Comparison of ENCODE assay signal across 30 cellular contexts in genomic region chr9:69264526-69264925, GRCh38.
DNase-seq lines count a peak whose midpoint lies in the region; ATAC-seq, FAIRE-seq and TF ChIP-seq lines count a peak whose summit lies in the region.
"Had no signal": no experiment of that assay in that cellular context is flagged by ENCODE, and none has a peak within 500 bp of the region (broad histone marks: within the 10 kb centered on the region; RNA-seq: fewer than 3 reads in every experiment).

No MANE protein-coding gene starts in this region.

- H2BK15ac ChIP-seq in H1 (ENCODE audit: low read length) = no peak overlapping the region; the same call in 1 of the 2 replicates

- CTCF ChIA-PET in H1 (lab: Charles Lee; ENCODE audit: partially characterized antibody) = no interaction called here

- H3K4me3 ChIP-seq in H1 (ENCODE audit: extremely low read depth in 1 of 4, insufficient read depth in 2 of 4, low read depth in 3 of 4, low read length in 4 of 4) = no peak overlapping the region
- H3K4me3 ChIP-seq in upper lobe of left lung = no peak overlapping the region
- H3K4me3 ChIP-seq: heart right ventricle, smooth muscle cell had no signal

- ATAC-seq in Right ventricle myocardium superior (ENCODE audit: poor library complexity) (peak; percentile 27), left cardiac atrium (no peak), upper lobe of left lung (ENCODE audit: low FRiP score in 2 of 2) (peak; percentile 47 to 51), GM18502 (IDR thresholded peaks at IDR 0.05; ENCODE audit: poor library complexity, unreplicated experiment) (no peak), GM18511 (IDR thresholded peaks at IDR 0.05; ENCODE audit: unreplicated experiment) (no peak)
- ATAC-seq: activated CD4-positive, CD25-positive, alpha-beta regulatory T cell treated with anti-CD3 and anti-CD28 coated beads, Interleukin-2, amount 50 U/mL, for 24 hours; activated CD8-positive, alpha-beta T cell treated with anti-CD3 and anti-CD28 coated beads for 36 hours; activated naive CD8-positive, alpha-beta T cell treated with anti-CD3 and anti-CD28 coated beads, Interleukin-2, amount 50 U/mL, for 24 hours; HCT116; left colon had no signal

- H2BK120ac ChIP-seq in H1 (replicated peaks; ENCODE audit: low read depth, low read length) = no peak overlapping the region

- no peak overlapping the region for H2BK5ac ChIP-seq in H1 (ENCODE audit: low read depth, low read length)

- H3K27me3 ChIP-seq in H1 (replicated peaks in 1 of 4; ENCODE audit: control insufficient read depth in 3 of 4, extremely low read depth in 1 of 4, insufficient read depth in 3 of 4, low read length in 3 of 4) = no peaks in the 10 kb centered on the region
- peaks cover 0 to 3% (median 0%) of the 10 kb centered on the region in 4 donors for H3K27me3 ChIP-seq in upper lobe of left lung
- H3K27me3 ChIP-seq: heart right ventricle had no signal

- TF ChIP-seq RAD21 in H1 (IDR thresholded peaks at IDR 0.05 in 1 of 2, conservative IDR thresholded peaks at IDR 0.05 in 1 of 2; ENCODE audit: low read depth in 2 of 2, low read length in 2 of 2) = no peak

- H3K56ac ChIP-seq in H1 (replicated peaks; ENCODE audit: insufficient read length, low read depth, low read length) = no peak overlapping the region

- H3K9me3 ChIP-seq in H1 (ENCODE audit: insufficient read depth in 2 of 2, low read depth in 1 of 2, low read length in 1 of 2) = no peaks in the 10 kb centered on the region
- no peaks in the 10 kb centered on the region for H3K9me3 ChIP-seq in upper lobe of left lung
- H3K9me3 ChIP-seq: Caco-2, heart right ventricle had no signal

- H3K18ac ChIP-seq in H1 (ENCODE audit: extremely low read depth, low read length) = no peak overlapping the region

- H3K27ac ChIP-seq in H1 (ENCODE audit: low read depth, low read length) (no peak overlapping the region), upper lobe of left lung (no peak overlapping the region)
- H3K27ac ChIP-seq: epithelial cell of prostate, heart right ventricle had no signal

- POLR2A ChIA-PET in H1 (lab: Charles Lee; ENCODE audit: partially characterized antibody) = interaction anchor here (2.2 kb wide), 1 partner anchor 43 kb away, joined by 8 read pairs; no protein-coding TSS in a partner anchor

- no peak overlapping the region for H3K4me2 ChIP-seq in H1 (ENCODE audit: insufficient read depth in 1 of 2, low read depth in 2 of 2, low read length in 2 of 2)
- H3K4me2 ChIP-seq: smooth muscle cell had no signal

- WGBS in H1 (ENCODE audit: extremely low coverage in 1 of 2, insufficient coverage in 1 of 2, insufficient read length in 1 of 2, insufficient replicate concordance in 2 of 2, low coverage in 1 of 2, low lambda C conversion rate in 2 of 2, missing lambda C conversion rate in 1 of 2), 2 experiments = 85% methylated on average over 7 of the region's 7 CpGs; no CpG with 5 or more reads in 1 of the 2 experiments
- 55 to 71% methylated on average over 7 of the region's 7 CpGs for WGBS in upper lobe of left lung, 2 donors

- TF ChIP-seq POLR2A in H1 (IDR thresholded peaks at IDR 0.05; ENCODE audit: control extremely low read depth in 1 of 2, low read depth in 2 of 2, low read length in 2 of 2) (no peak), upper lobe of left lung (IDR thresholded peaks at IDR 0.05) (no peak)

- H3K79me2 ChIP-seq in H1 (ENCODE audit: control insufficient read depth in 1 of 2, insufficient read depth in 2 of 2, low read length in 2 of 2) = no peaks in the 10 kb centered on the region

- H3K23me2 ChIP-seq in H1 (ENCODE audit: low read depth, low read length) = no peaks in the 10 kb centered on the region; the same call in 1 of the 2 replicates

- no peak overlapping the region for H4K8ac ChIP-seq in H1 (ENCODE audit: extremely low read depth, insufficient read depth, low read length)

- H3K36me3 ChIP-seq in H1 (ENCODE audit: control insufficient read depth in 2 of 4, insufficient read depth in 4 of 4, low read length in 3 of 4) (no peaks in the 10 kb centered on the region), upper lobe of left lung (no peaks in the 10 kb centered on the region)
- H3K36me3 ChIP-seq: heart right ventricle had no signal

- H2AFZ ChIP-seq in H1 (ENCODE audit: low read length) = peak overlapping the region; percentile 90; the same call in 1 of the 2 replicates

- TF ChIP-seq EP300 in H1 (IDR thresholded peaks at IDR 0.05; ENCODE audit: borderline replicate concordance in 1 of 2, low read depth in 2 of 2, low read length in 2 of 2) = no peak
- TF ChIP-seq EP300 in upper lobe of left lung (IDR thresholded peaks at IDR 0.05) = no peak

- no peak overlapping the region for H3K9ac ChIP-seq in H1 (replicated peaks in 1 of 4; ENCODE audit: extremely low read depth in 1 of 4, low read depth in 3 of 4, low read length in 3 of 4)

- no peak for FAIRE-seq in H1 (lab: Jason Lieb, UNC)
- FAIRE-seq: GM12891, GM19239 had no signal

- no peaks in the 10 kb centered on the region for H3K79me1 ChIP-seq in H1 (ENCODE audit: low read depth, low read length)

- TF ChIP-seq CTCF in H1 (IDR thresholded peaks at IDR 0.05; ENCODE audit: control extremely low read depth in 1 of 3, insufficient read depth in 1 of 3, low read depth in 1 of 3, low read length in 3 of 3) (no peak), upper lobe of left lung (IDR thresholded peaks at IDR 0.05) (no peak)

- no peaks in the 10 kb centered on the region for H4K20me1 ChIP-seq in H1 (replicated peaks in 1 of 2; ENCODE audit: control insufficient read depth in 1 of 2, insufficient read depth in 2 of 2, low read length in 2 of 2)

- H4K91ac ChIP-seq in H1 (replicated peaks; ENCODE audit: insufficient read length, low read length) = no peak overlapping the region

- 0 out of 2 replicates have a peak overlapping the region, but pooled peaks have one; percentile 23 for H2BK20ac ChIP-seq in H1 (ENCODE audit: low read length)

- H2BK12ac ChIP-seq in H1 (ENCODE audit: low read depth, low read length) = no peak overlapping the region

- no peak overlapping the region for H3K4ac ChIP-seq in H1 (replicated peaks; ENCODE audit: insufficient read length, low read depth, low read length)

- H4K5ac ChIP-seq in H1 (ENCODE audit: insufficient read length, low read depth, low read length) = no peak overlapping the region

- intact Hi-C loops in Right ventricle myocardium superior (cut with DNase I) (no loop called here), left cardiac atrium (cut with DNase I) (no loop called here)

- H3K4me1 ChIP-seq in H1 (replicated peaks in 1 of 4; ENCODE audit: control insufficient read depth in 3 of 4, insufficient read depth in 4 of 4, low read length in 3 of 4) (peaks cover 0 to 3% (median 2%) of the 10 kb centered on the region in 4 experiments; a peak in 2 of 7 replicates), upper lobe of left lung (peaks cover 0 to 5% (median 0%) of the 10 kb centered on the region in 4 donors)
- H3K4me1 ChIP-seq: Caco-2 had no signal

- no peak overlapping the region for H3K14ac ChIP-seq in H1 (ENCODE audit: insufficient read length)

- DNase-seq in Right ventricle myocardium superior (no peak), left cardiac atrium (no peak), M059J (ENCODE audit: low read depth) (peak; percentile 14), H1 (ENCODE audit: low read depth in 1 of 2, low spot score in 2 of 2) (no peak), upper lobe of left lung (no peak), ureter (ENCODE audit: low spot score) (no peak)
- DNase-seq: activated CD8-positive, alpha-beta T cell treated with anti-CD3 and anti-CD28 coated beads for 36 hours; activated gamma-delta T cell; activated naive CD8-positive, alpha-beta T cell treated with anti-CD3 and anti-CD28 coated beads, Interleukin-2, amount 50 U/mL, for 24 hours; activated T-cell treated with anti-CD3 and anti-CD28 coated beads for 4 hours; Caco-2; cerebellar nuclear complex; DMS79; heart right ventricle; left colon; midbrain; natural killer cell; NCI-H2171; NCI-H510A treated with DMSO at 0.1 percent for 48 hours; stimulated activated CD4-positive, alpha-beta T cell treated with anti-CD3 and anti-CD28 coated beads, Interleukin-2, amount 100 ng/mL, for 24 hours; SW 1271; T1000 had no signal

- no peak overlapping the region for H3K23ac ChIP-seq in H1 (ENCODE audit: insufficient read length)

- no peak overlapping the region for H2AK5ac ChIP-seq in H1 (ENCODE audit: low read depth, low read length)

TF ChIP-seq in H1, 55 proteins besides CTCF, POLR2A, EP300 and RAD21:
- no peak for TF ChIP-seq SUZ12 (IDR thresholded peaks at IDR 0.05; ENCODE audit: low read length)
- TF ChIP-seq TAF1 (IDR thresholded peaks at IDR 0.05; ENCODE audit: low read depth, low read length) = no peak
- TF ChIP-seq BACH1 (IDR thresholded peaks at IDR 0.05; ENCODE audit: low read length) = no peak
- no peak for TF ChIP-seq JUND (IDR thresholded peaks at IDR 0.05; ENCODE audit: low read length)
- TF ChIP-seq SP2 (IDR thresholded peaks at IDR 0.05; ENCODE audit: low read length) = no peak
- no peak for TF ChIP-seq CEBPB (IDR thresholded peaks at IDR 0.05; ENCODE audit: low read depth, low read length)
- no peak for TF ChIP-seq CHD2 (IDR thresholded peaks at IDR 0.05; ENCODE audit: low read length)
- no peak for TF ChIP-seq PHF8 (conservative IDR thresholded peaks at IDR 0.05; ENCODE audit: low read depth, low read length)
- TF ChIP-seq JUN (IDR thresholded peaks at IDR 0.05; ENCODE audit: low read depth, low read length) = no peak
- no peak for TF ChIP-seq RNF2 (IDR thresholded peaks at IDR 0.05; ENCODE audit: borderline replicate concordance, low read depth, low read length, missing control alignments, poor library complexity, severe bottlenecking)

Comparison
In these comparisons a context has a peak if more than half of its experiments do, and no peak if none do; other contexts are left out.
1. ATAC-seq: peak in Right ventricle myocardium superior (single experiment) and upper lobe of left lung (2 of 2); none in left cardiac atrium (0 of 2), GM18502 (single experiment) and GM18511 (single experiment).